Comparison of ENCODE assay signal across 8 cellular contexts in genomic region chr1:33348676-33349080, GRCh38. TPM values are rescaled to one million over a fixed set of nuclear protein-coding genes. Genes with fewer than 3 reads are reported as not detected.
DNase-seq lines count a peak whose midpoint lies in the region; ATAC-seq and TF ChIP-seq lines count a peak whose summit lies in the region.

No MANE protein-coding gene starts in this region.

- peaks cover 3% of the 10 kb centered on the region for H3K36me3 ChIP-seq in HAP-1 (replicated peaks)
- H3K36me3 ChIP-seq in neural cell (ENCODE audit: insufficient read depth, low read length), result peaks cover 6% of the 10 kb centered on the region
- no peaks in the 10 kb centered on the region for H3K36me3 ChIP-seq in aorta (ENCODE audit: control insufficient read depth in 1 of 2, insufficient read depth in 2 of 2, low read length in 1 of 2)

- H3K4me1 ChIP-seq in HAP-1, result peaks cover 37% of the 10 kb centered on the region
- peaks cover 2 to 10% of the 10 kb centered on the region in 2 donors for H3K4me1 ChIP-seq in aorta (ENCODE audit: control insufficient read depth in 1 of 2, insufficient read depth in 2 of 2, low read length in 2 of 2)

- ATAC-seq in aorta (ENCODE audit: low FRiP score) (peak; percentile 34), GM21381 (IDR thresholded peaks at IDR 0.05; ENCODE audit: unreplicated experiment) (no peak), GM18870 (IDR thresholded peaks at IDR 0.05; ENCODE audit: unreplicated experiment) (no peak)

- H3K27ac ChIP-seq in VCaP, result peak overlapping the region; percentile 94
- peak overlapping the region; percentile 85 for H3K27ac ChIP-seq in neural cell (ENCODE audit: low read length)
- peak overlapping the region; percentile 90 to 100 for H3K27ac ChIP-seq in aorta (ENCODE audit: low read depth in 1 of 2, low read length in 2 of 2)

- no peaks in the 10 kb centered on the region for H3F3A ChIP-seq in neural cell (ENCODE audit: insufficient read depth, low read length, poor library complexity, severe bottlenecking)

- H3K9ac ChIP-seq in neural cell (ENCODE audit: low read length), result peak overlapping the region; percentile 84

- in situ Hi-C loops in HAP-1 (cut with MboI; ENCODE audit: low sequenced_read_pairs), result no loop called here

- peak in 1 of 2 experiments; percentile 21 for DNase-seq in HAP-1 (ENCODE audit: low spot score in 2 of 2)
- DNase-seq in epithelial cell of esophagus (ENCODE audit: low read depth), result no peak
- no peak for DNase-seq in aorta
- DNase-seq in Ammon's horn (ENCODE audit: low spot score), result no peak

- peaks cover 65% of the 10 kb centered on the region for H3K79me2 ChIP-seq in neural cell (replicated peaks; ENCODE audit: insufficient read depth, low read length)

- peak overlapping the region; percentile 95 for H3K4me2 ChIP-seq in neural cell (ENCODE audit: low read length)

- intact Hi-C loops in aorta (cut with DNase I), result loop anchor here (5.0 kb wide), 3 partner anchors 59 to 114 kb away; partner anchors contain the start of gene ZNF362 (in 1 of the 2)

- no peak for TF ChIP-seq EP300 in neural cell (conservative IDR thresholded peaks at IDR 0.05; ENCODE audit: poor library complexity, severe bottlenecking)

- H2AFZ ChIP-seq in neural cell (ENCODE audit: low read depth, low read length), result no peak overlapping the region

- no peaks in the 10 kb centered on the region for H3K27me3 ChIP-seq in HAP-1 (ENCODE audit: low read depth)
- no peaks in the 10 kb centered on the region for H3K27me3 ChIP-seq in neural cell (ENCODE audit: insufficient read depth, low read depth, low read length)
- no peaks in the 10 kb centered on the region for H3K27me3 ChIP-seq in aorta (ENCODE audit: control insufficient read depth in 1 of 2, insufficient read depth in 2 of 2, low read length in 1 of 2)

- TF ChIP-seq CTCF in VCaP (conservative IDR thresholded peaks at IDR 0.05) (no peak), epithelial cell of esophagus (IDR thresholded peaks at IDR 0.05; ENCODE audit: insufficient read depth, low read depth, low read length, missing control alignments) (no peak), neural cell (IDR thresholded peaks at IDR 0.05; ENCODE audit: poor library complexity, severe bottlenecking) (no peak)

- TF ChIP-seq RAD21 in neural cell (conservative IDR thresholded peaks at IDR 0.05), result no peak

- H3K4me3 ChIP-seq in HAP-1, result peak overlapping the region; percentile 45
- peak overlapping the region; percentile 73 for H3K4me3 ChIP-seq in epithelial cell of esophagus (ENCODE audit: low read length)
- peak overlapping the region; percentile 86 for H3K4me3 ChIP-seq in neural cell (ENCODE audit: low read length)
- H3K4me3 ChIP-seq in aorta (ENCODE audit: low read length in 2 of 2), result peak overlapping the region; percentile 96 to 100

- H4K20me1 ChIP-seq in neural cell (ENCODE audit: insufficient read depth), result peaks cover 6% of the 10 kb centered on the region

- WGBS in aorta, 2 donors, result 1% methylated on average over 11 of the region's 11 CpGs

- H3K9me2 ChIP-seq in neural cell (ENCODE audit: insufficient read depth, low read length), result no peaks in the 10 kb centered on the region

- no peaks in the 10 kb centered on the region for H3K9me3 ChIP-seq in HAP-1
- no peaks in the 10 kb centered on the region for H3K9me3 ChIP-seq in neural cell (ENCODE audit: low read length)
- no peaks in the 10 kb centered on the region for H3K9me3 ChIP-seq in aorta (ENCODE audit: control insufficient read depth, low read length)

TF ChIP-seq in neural cell, 6 proteins besides CTCF, POLR2A, EP300 and RAD21:
- no peak for TF ChIP-seq MXI1 (conservative IDR thresholded peaks at IDR 0.05; ENCODE audit: poor library complexity, severe bottlenecking)
- TF ChIP-seq TAF1 (IDR thresholded peaks at IDR 0.05; ENCODE audit: low read depth), result no peak
- no peak for TF ChIP-seq EZH2 (IDR thresholded peaks at IDR 0.05; ENCODE audit: borderline replicate concordance, insufficient read depth, low read length, poor library complexity, severe bottlenecking)
- no peak for TF ChIP-seq REST (IDR thresholded peaks at IDR 0.05; ENCODE audit: borderline replicate concordance)
- TF ChIP-seq POLR2AphosphoS5 (IDR thresholded peaks at IDR 0.05), result no peak
- TF ChIP-seq SMC3 (conservative IDR thresholded peaks at IDR 0.05; ENCODE audit: poor library complexity), result no peak

RNA-seq across cellular contexts. Expression of gene A3GALT2, which starts 27.8 kb away (rescaled TPM):
- polyA plus RNA-seq in neural cell (0.35 TPM in 1 of 2 replicates, not detected in the other), aorta (not detected)
- polyA minus RNA-seq in neural cell, result not detected in 2 replicates
- under 1 TPM; 0.36 to 0.81 TPM for total RNA-seq in aorta

Comparison
In these comparisons a context has a peak if more than half of its experiments do, and no peak if none do; other contexts are left out.
1. H3K4me3 ChIP-seq: peak in every context shown above with its lines; median percentile 98 in aorta; 86 in neural cell; 73 in epithelial cell of esophagus; 45 in HAP-1.